20 cellular contexts compared by ENCODE assay signal in the genomic region with DNA sequence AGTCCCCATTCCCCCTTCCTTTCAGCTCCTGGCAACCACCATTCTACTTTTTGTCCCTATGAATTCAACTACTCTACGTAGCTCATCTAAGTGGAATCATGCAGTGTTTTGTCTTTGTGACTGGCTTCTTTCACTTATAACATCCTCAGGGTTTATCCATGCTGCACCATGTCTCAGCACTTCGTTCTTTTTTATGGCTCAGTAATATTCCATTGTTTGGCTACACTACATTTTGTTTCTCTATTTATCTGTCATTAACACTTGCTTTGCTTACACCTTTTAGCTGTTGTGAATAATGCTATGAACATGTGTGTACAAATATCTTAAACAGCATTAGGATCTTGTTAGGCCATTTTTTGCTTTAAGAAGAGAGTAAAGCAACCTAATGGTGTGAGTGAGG. TPM values are rescaled to one million over a fixed set of nuclear protein-coding genes. Genes with fewer than 3 reads are reported as not detected.
DNase-seq lines count a peak whose midpoint lies in the region; ATAC-seq, FAIRE-seq and TF ChIP-seq lines count a peak whose summit lies in the region.
"Had no signal": no experiment of that assay in that cellular context is flagged by ENCODE, and none has a peak within 500 bp of the region (broad histone marks: within the 10 kb centered on the region; RNA-seq: fewer than 3 reads in every experiment).

No MANE protein-coding gene starts in this region.

- no peaks in the 10 kb centered on the region for H3K27me3 Mint-ChIP-seq in CD4-positive, CD25-positive, alpha-beta regulatory T cell
- H3K27me3 Mint-ChIP-seq in activated CD8-positive, alpha-beta T cell treated with anti-CD3 and anti-CD28 coated beads for 36 hours: no peaks in the 10 kb centered on the region
- H3K27me3 Mint-ChIP-seq in memory B cell: no peaks in the 10 kb centered on the region
- no peaks in the 10 kb centered on the region for H3K27me3 Mint-ChIP-seq in stimulated activated memory B cell treated with anti-CD40 and anti-IgM and Interleukin-4, amounts not matched to agents 10 μg/mL and 1 μg/mL and 100 μg/mL, for 72 hours

- intact Hi-C loops in activated CD8-positive, alpha-beta T cell treated with anti-CD3 and anti-CD28 coated beads for 36 hours (cut with micrococcal nuclease): no loop called here

- H3K4me1 Mint-ChIP-seq in CD4-positive, CD25-positive, alpha-beta regulatory T cell: peaks cover 29 to 45% (median 33%) of the 10 kb centered on the region in 4 donors
- H3K4me1 Mint-ChIP-seq in activated CD8-positive, alpha-beta T cell treated with anti-CD3 and anti-CD28 coated beads for 36 hours (ENCODE audit: low read depth): peaks cover 37% of the 10 kb centered on the region
- peaks cover 24% of the 10 kb centered on the region for H3K4me1 Mint-ChIP-seq in memory B cell
- peaks cover 34% of the 10 kb centered on the region for H3K4me1 Mint-ChIP-seq in stimulated activated memory B cell treated with anti-CD40 and anti-IgM and Interleukin-4, amounts not matched to agents 10 μg/mL and 1 μg/mL and 100 μg/mL, for 72 hours

- CTCF ChIA-PET in A549 (lab: Yijun Ruan, JAX): interaction anchor here (0.6 to 2.5 kb wide), 3 partner anchors 40 to 745 kb away, joined by 3 to 10 read pairs (median 7); no protein-coding TSS in a partner anchor
- CTCF ChIA-PET in activated CD8-positive, alpha-beta T cell treated with anti-CD3 and anti-CD28 coated beads for 36 hours (lab: Charles Lee): interaction anchor here (1.1 to 3.8 kb wide), 3 partner anchors 31 to 150 kb away, joined by 3 to 19 read pairs (median 3); no protein-coding TSS in a partner anchor

- FAIRE-seq in A549 (lab: Jason Lieb, UNC): no peak
- FAIRE-seq: GM12878 had no signal

- H3K4me2 ChIP-seq in A549: no peak overlapping the region

- peak overlapping the region; percentile 49 to 91 (median 82) for H3K4me3 Mint-ChIP-seq in CD4-positive, CD25-positive, alpha-beta regulatory T cell
- H3K4me3 Mint-ChIP-seq in activated CD8-positive, alpha-beta T cell treated with anti-CD3 and anti-CD28 coated beads for 36 hours: peak overlapping the region; percentile 93
- peak overlapping the region; percentile 5 for H3K4me3 Mint-ChIP-seq in memory B cell
- no peak overlapping the region for H3K4me3 Mint-ChIP-seq in stimulated activated memory B cell treated with anti-CD40 and anti-IgM and Interleukin-4, amounts not matched to agents 10 μg/mL and 1 μg/mL and 100 μg/mL, for 72 hours

- DNase-seq in A549 (ENCODE audit: low read depth in 1 of 2, low spot score in 1 of 2) (no peak), memory B cell (ENCODE audit: low spot score in 2 of 2) (no peak), SJCRH30 (no peak), UCSD-AML1 (lab: John Stamatoyannopoulos, UW; ENCODE audit: unreplicated experiment) (no peak)
- DNase-seq in CD4-positive, CD25-positive, alpha-beta regulatory T cell: no peak
- DNase-seq in activated CD8-positive, alpha-beta T cell treated with anti-CD3 and anti-CD28 coated beads for 36 hours: no peak
- DNase-seq: activated CD8-positive, alpha-beta memory T cell treated with anti-CD3 and anti-CD28 coated beads, Interleukin-2, amount 50 U/mL, for 48 hours; AML-193; cerebellar nuclear complex; effector CD4-positive, alpha-beta T cell; GF-D8; IMR-90; NCI-H1930; NCI-H510A treated with DMSO at 0.1 percent for 48 hours; psoas muscle had no signal

- no peak for TF ChIP-seq CTCF in A549 (IDR thresholded peaks at IDR 0.05)
- no peak for TF ChIP-seq CTCF in activated CD8-positive, alpha-beta T cell treated with anti-CD3 and anti-CD28 coated beads for 36 hours (IDR thresholded peaks at IDR 0.05)

- peak overlapping the region; percentile 92 to 96 (median 94) for H3K27ac Mint-ChIP-seq in CD4-positive, CD25-positive, alpha-beta regulatory T cell
- peak overlapping the region; percentile 67 for H3K27ac Mint-ChIP-seq in activated CD8-positive, alpha-beta T cell treated with anti-CD3 and anti-CD28 coated beads for 36 hours
- H3K27ac Mint-ChIP-seq in memory B cell: peak overlapping the region; percentile 7
- H3K27ac Mint-ChIP-seq in stimulated activated memory B cell treated with anti-CD40 and anti-IgM and Interleukin-4, amounts not matched to agents 10 μg/mL and 1 μg/mL and 100 μg/mL, for 72 hours: no peak overlapping the region

- ATAC-seq in A549: no peak
- no peak for ATAC-seq in CD4-positive, CD25-positive, alpha-beta regulatory T cell (ENCODE audit: low read depth in 2 of 2)
- ATAC-seq in activated CD8-positive, alpha-beta T cell treated with anti-CD3 and anti-CD28 coated beads for 36 hours: no peak
- no peak for ATAC-seq in memory B cell (ENCODE audit: low read depth)
- no peak for ATAC-seq in HG03432 (IDR thresholded peaks at IDR 0.05; ENCODE audit: unreplicated experiment)
- ATAC-seq in stimulated activated memory B cell treated with anti-CD40 and anti-IgM and Interleukin-4, amounts not matched to agents 10 μg/mL and 1 μg/mL and 100 μg/mL, for 72 hours: no peak
- ATAC-seq: GM12878, psoas muscle had no signal

- no peaks in the 10 kb centered on the region for H3K27me3 ChIP-seq in CD4-positive, CD25-positive, alpha-beta regulatory T cell (ENCODE audit: control insufficient read depth, insufficient read depth, low read length)
- H3K27me3 ChIP-seq in SJCRH30: no peaks in the 10 kb centered on the region

- H3K9me3 Mint-ChIP-seq in CD4-positive, CD25-positive, alpha-beta regulatory T cell: peaks cover 0 to 2% (median 0%) of the 10 kb centered on the region in 7 donors
- peaks cover 4% of the 10 kb centered on the region for H3K9me3 Mint-ChIP-seq in activated CD8-positive, alpha-beta T cell treated with anti-CD3 and anti-CD28 coated beads for 36 hours
- H3K9me3 Mint-ChIP-seq in memory B cell: peaks cover 1% of the 10 kb centered on the region
- no peaks in the 10 kb centered on the region for H3K9me3 Mint-ChIP-seq in stimulated activated memory B cell treated with anti-CD40 and anti-IgM and Interleukin-4, amounts not matched to agents 10 μg/mL and 1 μg/mL and 100 μg/mL, for 72 hours

- no peaks in the 10 kb centered on the region for H3K9me3 ChIP-seq in A549
- no peaks in the 10 kb centered on the region for H3K9me3 ChIP-seq in CD4-positive, CD25-positive, alpha-beta regulatory T cell (ENCODE audit: control insufficient read depth in 2 of 2, low read length in 2 of 2)
- H3K9me3 ChIP-seq in SJCRH30 (replicated peaks): no peaks in the 10 kb centered on the region
- H3K9me3 ChIP-seq: HAP-1, psoas muscle had no signal

- H3K4me3 ChIP-seq in A549 (no peak overlapping the region), SJCRH30 (no peak overlapping the region)
- H3K4me3 ChIP-seq in CD4-positive, CD25-positive, alpha-beta regulatory T cell (ENCODE audit: low read depth, low read length): no peak overlapping the region
- H3K4me3 ChIP-seq: GM12878, HAP-1, psoas muscle had no signal

- WGBS in A549 (ENCODE audit: missing lambda C conversion rate): 64% methylated on average over 2 of the region's 2 CpGs

- no peak for TF ChIP-seq POLR2A in A549 (IDR thresholded peaks at IDR 0.05; ENCODE audit: low read length)

- H3K36me3 Mint-ChIP-seq in CD4-positive, CD25-positive, alpha-beta regulatory T cell: peaks cover 4% of the 10 kb centered on the region
- peaks cover 15% of the 10 kb centered on the region for H3K36me3 Mint-ChIP-seq in activated CD8-positive, alpha-beta T cell treated with anti-CD3 and anti-CD28 coated beads for 36 hours (ENCODE audit: low read depth)
- peaks cover 2% of the 10 kb centered on the region for H3K36me3 Mint-ChIP-seq in memory B cell
- peaks cover 11% of the 10 kb centered on the region for H3K36me3 Mint-ChIP-seq in stimulated activated memory B cell treated with anti-CD40 and anti-IgM and Interleukin-4, amounts not matched to agents 10 μg/mL and 1 μg/mL and 100 μg/mL, for 72 hours

- no peak for TF ChIP-seq RAD21 in A549 (conservative IDR thresholded peaks at IDR 0.05 in 1 of 2, IDR thresholded peaks at IDR 0.05 in 1 of 2)

- peaks cover 3% of the 10 kb centered on the region for H3K36me3 ChIP-seq in CD4-positive, CD25-positive, alpha-beta regulatory T cell (ENCODE audit: control insufficient read depth, insufficient read depth, low read length)
- no peaks in the 10 kb centered on the region for H3K36me3 ChIP-seq in SJCRH30
- H3K36me3 ChIP-seq: HAP-1 had no signal

- POLR2A ChIA-PET in A549 (lab: Yijun Ruan, JAX): interaction anchor here (2.4 kb wide), 1 partner anchor 26 kb away, joined by 75 read pairs; the partner anchor contains the start of gene CACYBP
- POLR2A ChIA-PET in activated CD8-positive, alpha-beta T cell treated with anti-CD3 and anti-CD28 coated beads for 36 hours (lab: Charles Lee): interaction anchor here (1.1 to 4.5 kb wide), 2 partner anchors 25 to 100 kb away, joined by 3 to 53 read pairs; partner anchors contain the start of gene CACYBP

- H3K4me1 ChIP-seq in A549 (peaks cover 12% of the 10 kb centered on the region; the same call in 1 of the 3 replicates), SJCRH30 (no peaks in the 10 kb centered on the region)
- peaks cover 19% of the 10 kb centered on the region for H3K4me1 ChIP-seq in CD4-positive, CD25-positive, alpha-beta regulatory T cell (ENCODE audit: control insufficient read depth, insufficient read depth, low read length, poor library complexity, severe bottlenecking)

- H3K27ac ChIP-seq in A549 (no peak overlapping the region), SJCRH30 (no peak overlapping the region)
- H3K27ac ChIP-seq in CD4-positive, CD25-positive, alpha-beta regulatory T cell (ENCODE audit: insufficient read depth, low read length, poor library complexity, severe bottlenecking): no peak overlapping the region
- H3K27ac ChIP-seq: HL-60, psoas muscle had no signal

- TF ChIP-seq EP300 in A549 (IDR thresholded peaks at IDR 0.05): no peak

RNA-seq across cellular contexts. Expression of gene MRPS14, which starts 1.5 kb away (rescaled TPM):
- polyA plus RNA-seq in A549 (2011; rRNA removed) (40.9 and 45.1 TPM in 2 replicates), A549 (2017; fragmentation: RNase III; extraction: RNeasy Plus Mini Kit Qiagen cat#74134 plus additional on column Dnase treatment) (18.9 to 20.0 TPM (median 19.5 TPM) in 3 replicates)
- 17.4 and 18.6 TPM in 2 replicates for polyA plus RNA-seq in A549 (2012; cell fraction: cytosol; rRNA removed)
- polyA plus RNA-seq in A549 (2012; cell fraction: nucleus; rRNA removed): 7.7 and 14.1 TPM in 2 replicates
- 12.7 and 14.2 TPM in 2 replicates for polyA minus RNA-seq in A549 (2011; rRNA and poly(A)+ RNA removed)
- total RNA-seq in CD4-positive, CD25-positive, alpha-beta regulatory T cell: 15.2 TPM
- polyA plus RNA-seq in CD4-positive, CD25-positive, alpha-beta regulatory T cell: 10 to 100 TPM; 60.3 to 83.8 (median 75.2) TPM
- 10 to 100 TPM; 42.1 to 45.7 TPM for total RNA-seq in activated CD8-positive, alpha-beta T cell treated with anti-CD3 and anti-CD28 coated beads for 36 hours
- 31.6 and 34.0 TPM in 2 replicates for total RNA-seq in SJCRH30 (2014; rRNA removed; shearing (Covaris generic))

RNA-seq across cellular contexts. Expression of gene CACYBP, which starts 25.0 kb away (rescaled TPM):
- polyA plus RNA-seq in A549 (2011; rRNA removed) (95.8 and 151 TPM in 2 replicates), A549 (2017; fragmentation: RNase III; extraction: RNeasy Plus Mini Kit Qiagen cat#74134 plus additional on column Dnase treatment) (249 to 297 TPM (median 253 TPM) in 3 replicates)
- 77.3 and 102 TPM in 2 replicates for polyA plus RNA-seq in A549 (2012; cell fraction: cytosol; rRNA removed)
- 37.0 and 63.1 TPM in 2 replicates for polyA plus RNA-seq in A549 (2012; cell fraction: nucleus; rRNA removed)
- 7.4 and 9.1 TPM in 2 replicates for polyA minus RNA-seq in A549 (2011; rRNA and poly(A)+ RNA removed)
- 88.1 TPM for total RNA-seq in CD4-positive, CD25-positive, alpha-beta regulatory T cell
- polyA plus RNA-seq in CD4-positive, CD25-positive, alpha-beta regulatory T cell: 100 to 1,000 TPM; 153 to 217 (median 186) TPM
- total RNA-seq in activated CD8-positive, alpha-beta T cell treated with anti-CD3 and anti-CD28 coated beads for 36 hours: 100 to 1,000 TPM; 307 to 346 TPM
- total RNA-seq in SJCRH30 (2014; rRNA removed; shearing (Covaris generic)): 439 and 441 TPM in 2 replicates

RNA-seq across cellular contexts. Expression of gene TNN, which starts 42.9 kb away (rescaled TPM):
- polyA plus RNA-seq in A549 (2011; rRNA removed): not detected in 2 replicates
- not detected in 2 replicates for polyA plus RNA-seq in A549 (2012; cell fraction: cytosol; rRNA removed)
- 0.02 TPM in 2 replicates for polyA plus RNA-seq in A549 (2012; cell fraction: nucleus; rRNA removed)
- not detected in 3 replicates for polyA plus RNA-seq in A549 (2017; fragmentation: RNase III; extraction: RNeasy Plus Mini Kit Qiagen cat#74134 plus additional on column Dnase treatment)
- polyA minus RNA-seq in A549 (2011; rRNA and poly(A)+ RNA removed): 0.05 TPM in 1 of 2 replicates, not detected in the other
- total RNA-seq in CD4-positive, CD25-positive, alpha-beta regulatory T cell: not detected
- polyA plus RNA-seq in CD4-positive, CD25-positive, alpha-beta regulatory T cell: under 1 TPM in 1 of 4 donors, not detected in 3; 0.09 TPM
- under 1 TPM; 0.05 to 0.07 TPM for total RNA-seq in activated CD8-positive, alpha-beta T cell treated with anti-CD3 and anti-CD28 coated beads for 36 hours
- total RNA-seq in SJCRH30 (2014; rRNA removed; shearing (Covaris generic)): 0.08 TPM in 1 of 2 replicates, not detected in the other
- total RNA-seq: IMR-90, psoas muscle had no signal
- polyA plus RNA-seq: IMR-90 had no signal
